Comparison of ENCODE assay signal across 22 cellular contexts in the genomic region with DNA sequence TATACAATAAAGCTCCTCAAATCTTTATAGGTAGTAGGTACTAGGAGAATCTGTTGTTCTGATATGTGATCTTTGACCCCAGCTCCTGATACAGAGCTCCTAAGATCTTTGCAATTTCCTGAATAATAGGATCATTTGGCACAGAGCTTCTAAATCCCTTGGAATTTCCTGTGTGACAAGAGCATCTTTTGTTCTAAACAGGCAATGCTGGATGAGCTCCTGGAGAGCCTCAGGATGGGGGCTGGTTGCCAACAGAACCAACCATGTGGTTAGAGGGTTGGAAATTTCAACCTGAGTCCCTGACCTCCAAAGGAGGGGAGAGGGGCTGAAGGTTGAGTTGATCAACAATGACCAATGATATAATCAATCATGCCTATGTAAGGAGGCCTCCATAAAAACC.
"Had no signal": no experiment of that assay in that cellular context is flagged by ENCODE, and none has a peak within 500 bp of the region (broad histone marks: within the 10 kb centered on the region; RNA-seq: fewer than 3 reads in every experiment).

No MANE protein-coding gene starts in this region.

- H3K27ac Mint-ChIP-seq: effector memory CD8-positive, alpha-beta T cell; memory B cell; natural killer cell treated with Interleukin-12 subunit alpha and Interleukin-12 subunit beta and Interleukin-15 and Interleukin-18, amount 100 ng/mL, for 72 hours; stimulated activated memory B cell treated with anti-CD40 and anti-IgM and Interleukin-4, amounts not matched to agents 10 μg/mL and 1 μg/mL and 100 μg/mL, for 72 hours; stimulated activated naive CD8-positive, alpha-beta T cell treated with anti-CD3 and anti-CD28 coated beads, Interleukin-15, Interleukin-2, amounts not matched to agents 100 ng/mL and 50 ng/mL, for 24 hours had no signal

- H3K9me3 Mint-ChIP-seq: stimulated activated memory B cell treated with anti-CD40 and anti-IgM and Interleukin-4, amounts not matched to agents 10 μg/mL and 1 μg/mL and 100 μg/mL, for 72 hours; stimulated activated naive CD8-positive, alpha-beta T cell treated with anti-CD3 and anti-CD28 coated beads, Interleukin-15, Interleukin-2, amounts not matched to agents 100 ng/mL and 50 ng/mL, for 24 hours had no signal

- H3K4me1 Mint-ChIP-seq: memory B cell; stimulated activated memory B cell treated with anti-CD40 and anti-IgM and Interleukin-4, amounts not matched to agents 10 μg/mL and 1 μg/mL and 100 μg/mL, for 72 hours had no signal

- H3K4me3 ChIP-seq: esophagus squamous epithelium, left ventricle myocardium inferior, lower lobe of right lung, psoas muscle, right lobe of liver, tibial artery, upper lobe of left lung, uterus had no signal

- H3K4me3 Mint-ChIP-seq: effector memory CD8-positive, alpha-beta T cell; memory B cell; natural killer cell treated with Interleukin-12 subunit alpha and Interleukin-12 subunit beta and Interleukin-15 and Interleukin-18, amount 100 ng/mL, for 72 hours; stimulated activated memory B cell treated with anti-CD40 and anti-IgM and Interleukin-4, amounts not matched to agents 10 μg/mL and 1 μg/mL and 100 μg/mL, for 72 hours; stimulated activated naive CD8-positive, alpha-beta T cell treated with anti-CD3 and anti-CD28 coated beads, Interleukin-15, Interleukin-2, amounts not matched to agents 100 ng/mL and 50 ng/mL, for 24 hours had no signal

- DNase-seq: effector memory CD8-positive, alpha-beta T cell; esophagus squamous epithelium; foreskin fibroblast; kidney; left cardiac atrium; left ventricle myocardium inferior; lower lobe of right lung; midbrain; psoas muscle; retina; right lobe of liver; stimulated activated CD4-positive, alpha-beta T cell treated with anti-CD3 and anti-CD28 coated beads, Interleukin-15, amount 100 ng/mL, for 24 hours; stimulated activated CD4-positive, alpha-beta T cell treated with anti-CD3 and anti-CD28 coated beads, Interleukin-1b, Interleukin-23, amount 100 ng/mL, for 48 hours; stimulated activated CD4-positive, alpha-beta T cell treated with anti-CD3 and anti-CD28 coated beads, Interleukin-4, amount 100 ng/mL, for 24 hours; tibial artery; upper lobe of left lung; uterus had no signal

- H3K9me3 ChIP-seq: esophagus squamous epithelium, left ventricle myocardium inferior, lower lobe of right lung, neutrophil, psoas muscle, right lobe of liver, tibial artery, upper lobe of left lung, uterus had no signal

- H3K27me3 Mint-ChIP-seq: effector memory CD8-positive, alpha-beta T cell; memory B cell; natural killer cell treated with Interleukin-12 subunit alpha and Interleukin-12 subunit beta and Interleukin-15 and Interleukin-18, amount 100 ng/mL, for 72 hours; stimulated activated memory B cell treated with anti-CD40 and anti-IgM and Interleukin-4, amounts not matched to agents 10 μg/mL and 1 μg/mL and 100 μg/mL, for 72 hours; stimulated activated naive CD8-positive, alpha-beta T cell treated with anti-CD3 and anti-CD28 coated beads, Interleukin-15, Interleukin-2, amounts not matched to agents 100 ng/mL and 50 ng/mL, for 24 hours had no signal

- H3K27ac ChIP-seq: esophagus squamous epithelium, left ventricle myocardium inferior, lower lobe of right lung, neutrophil, psoas muscle, right lobe of liver, tibial artery, upper lobe of left lung, uterus had no signal

- H3K36me3 ChIP-seq: esophagus squamous epithelium, left ventricle myocardium inferior, lower lobe of right lung, neutrophil, right lobe of liver, tibial artery, upper lobe of left lung, uterus had no signal

- H3K36me3 Mint-ChIP-seq: memory B cell; natural killer cell treated with Interleukin-12 subunit alpha and Interleukin-12 subunit beta and Interleukin-15 and Interleukin-18, amount 100 ng/mL, for 72 hours; stimulated activated memory B cell treated with anti-CD40 and anti-IgM and Interleukin-4, amounts not matched to agents 10 μg/mL and 1 μg/mL and 100 μg/mL, for 72 hours had no signal

- H3K27me3 ChIP-seq: esophagus squamous epithelium, neutrophil, right lobe of liver, tibial artery, upper lobe of left lung, uterus had no signal

- ATAC-seq: effector memory CD8-positive, alpha-beta T cell; left cardiac atrium; lower lobe of right lung; natural killer cell treated with Interleukin-12 subunit alpha and Interleukin-12 subunit beta and Interleukin-15 and Interleukin-18, amount 100 ng/mL, for 72 hours; psoas muscle; right lobe of liver; stimulated activated memory B cell treated with anti-CD40 and anti-IgM and Interleukin-4, amounts not matched to agents 10 μg/mL and 1 μg/mL and 100 μg/mL, for 72 hours had no signal

- H3K4me1 ChIP-seq: esophagus squamous epithelium, left ventricle myocardium inferior, lower lobe of right lung, psoas muscle, right lobe of liver, tibial artery, upper lobe of left lung, uterus had no signal
